11 cellular contexts compared by ENCODE assay signal in the genomic region with DNA sequence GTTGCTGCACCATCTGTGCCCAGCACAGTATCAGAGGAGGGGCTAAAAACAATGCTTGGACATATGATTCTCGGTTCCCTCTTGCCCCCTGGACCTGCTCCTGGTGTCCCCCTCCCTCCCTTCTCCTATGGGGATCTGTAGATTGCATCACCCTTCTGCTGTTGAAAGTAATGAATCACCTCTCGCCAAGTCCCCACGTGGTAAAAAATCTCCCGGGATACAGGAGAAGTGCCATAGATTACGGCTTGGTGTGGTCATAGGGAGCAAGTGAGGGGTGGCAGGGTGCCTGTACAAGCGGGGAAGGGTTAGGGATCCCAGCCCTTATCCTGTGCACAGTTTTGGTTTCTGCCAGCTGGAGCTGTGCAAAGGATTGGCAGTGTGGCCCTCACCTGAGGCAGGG. TPM values are rescaled to one million over a fixed set of nuclear protein-coding genes. Genes with fewer than 3 reads are reported as not detected.
DNase-seq lines count a peak whose midpoint lies in the region; ATAC-seq and TF ChIP-seq lines count a peak whose summit lies in the region.
"Had no signal": no experiment of that assay in that cellular context is flagged by ENCODE, and none has a peak within 500 bp of the region (broad histone marks: within the 10 kb centered on the region; RNA-seq: fewer than 3 reads in every experiment).

No MANE protein-coding gene starts in this region.

- peak; percentile 41 for ATAC-seq in Right ventricle myocardium inferior
- no peak for ATAC-seq in GM19351 (IDR thresholded peaks at IDR 0.05; ENCODE audit: unreplicated experiment)
- no peak for ATAC-seq in HG02938 (IDR thresholded peaks at IDR 0.05; ENCODE audit: unreplicated experiment)

- dilution Hi-C loops in mammary epithelial cell (cut with HindIII; ENCODE audit: low sequenced_read_pairs), result no loop called here

- H3K9me2 ChIP-seq in hepatocyte (replicated peaks; ENCODE audit: insufficient read depth), result no peaks in the 10 kb centered on the region

- no peak overlapping the region for H3K9ac ChIP-seq in mammary epithelial cell (ENCODE audit: insufficient read depth, low read length)

- H3K4me3 ChIP-seq in right atrium auricular region, result no peak overlapping the region
- no peak overlapping the region for H3K4me3 ChIP-seq in mammary epithelial cell (replicated peaks in 1 of 3; ENCODE audit: insufficient read depth in 1 of 3, low read depth in 2 of 3, low read length in 3 of 3)
- no peak overlapping the region for H3K4me3 ChIP-seq in hepatocyte

- H3K9me3 ChIP-seq in right atrium auricular region, result no peaks in the 10 kb centered on the region
- H3K9me3 ChIP-seq in mammary epithelial cell (replicated peaks; ENCODE audit: insufficient read depth, low read length), result no peaks in the 10 kb centered on the region
- H3K9me3 ChIP-seq in hepatocyte (ENCODE audit: low read depth), result no peaks in the 10 kb centered on the region

- intact Hi-C loops in Right ventricle myocardium inferior (cut with DNase I) (no loop called here), mammary epithelial cell (cut with micrococcal nuclease) (no loop called here)

- H3K4me2 ChIP-seq in mammary epithelial cell (ENCODE audit: insufficient read depth, low read depth, low read length) (no peak overlapping the region), hepatocyte (no peak overlapping the region)

- 30% methylated on average over 5 of the region's 6 CpGs for WGBS in mammary epithelial cell (ENCODE audit: low coverage, missing lambda C conversion rate)
- WGBS in hepatocyte (ENCODE audit: low lambda C conversion rate, missing lambda C conversion rate), result 52% methylated on average over 6 of the region's 6 CpGs

- H2AFZ ChIP-seq in mammary epithelial cell (ENCODE audit: low read depth, low read length) (peak overlapping the region; percentile 40), hepatocyte (no peak overlapping the region)

- CTCF ChIA-PET in mammary epithelial cell (lab: Charles Lee; ENCODE audit: low non-redundant PET), result interaction anchor here (0.5 kb wide), 1 partner anchor 516 kb away, joined by 3 read pairs; no protein-coding TSS in a partner anchor

- no peaks in the 10 kb centered on the region for H3K79me2 ChIP-seq in mammary epithelial cell (ENCODE audit: insufficient read depth, low read length)
- H3K79me2 ChIP-seq in hepatocyte, result no peaks in the 10 kb centered on the region

- BruUV-seq in mammary epithelial cell (replicated peaks; lab: Mats Ljungman, UMichigan), result no TSS peak

- H4K20me1 ChIP-seq in mammary epithelial cell (ENCODE audit: insufficient read depth, low read length), result no peaks in the 10 kb centered on the region
- no peaks in the 10 kb centered on the region for H4K20me1 ChIP-seq in hepatocyte (ENCODE audit: insufficient read depth, poor library complexity, severe bottlenecking)

- TF ChIP-seq CTCF in right atrium auricular region (IDR thresholded peaks at IDR 0.05) (no peak), mammary epithelial cell (conservative IDR thresholded peaks at IDR 0.05 in 1 of 2, IDR thresholded peaks at IDR 0.05 in 1 of 2; ENCODE audit: extremely low read depth in 1 of 2, insufficient read depth in 1 of 2, low read depth in 1 of 2, low read length in 2 of 2) (no peak), hepatocyte (IDR thresholded peaks at IDR 0.05; ENCODE audit: poor library complexity) (no peak)

- H3K36me3 ChIP-seq in right atrium auricular region, result no peaks in the 10 kb centered on the region
- H3K36me3 ChIP-seq in mammary epithelial cell (ENCODE audit: insufficient read depth, low read length), result no peaks in the 10 kb centered on the region
- H3K36me3 ChIP-seq in hepatocyte (replicated peaks; ENCODE audit: insufficient read depth, low read depth), result no peaks in the 10 kb centered on the region

- H3K27ac ChIP-seq in right atrium auricular region (peak overlapping the region in 1 of 2 donors; percentile 21), mammary epithelial cell (ENCODE audit: insufficient read depth, low read depth, low read length) (no peak overlapping the region), hepatocyte (no peak overlapping the region)

- H3K4me1 ChIP-seq in right atrium auricular region, result peaks cover 0 to 56% of the 10 kb centered on the region in 2 donors
- peaks cover 56% of the 10 kb centered on the region for H3K4me1 ChIP-seq in mammary epithelial cell (ENCODE audit: insufficient read depth, low read length)
- H3K4me1 ChIP-seq in hepatocyte (ENCODE audit: insufficient read depth), result peaks cover 54% of the 10 kb centered on the region

- in situ Hi-C loops in mammary epithelial cell (cut with MboI; ENCODE audit: low sequenced_read_pairs in 2 of 2), result no loop called here

- H3K27me3 ChIP-seq in right atrium auricular region, result no peaks in the 10 kb centered on the region
- no peaks in the 10 kb centered on the region for H3K27me3 ChIP-seq in mammary epithelial cell (ENCODE audit: insufficient read depth, low read length)
- no peaks in the 10 kb centered on the region for H3K27me3 ChIP-seq in hepatocyte

- DNase-seq in Right ventricle myocardium inferior (ENCODE audit: missing footprints) (no peak), right atrium auricular region (ENCODE audit: low spot score) (no peak), mammary epithelial cell (peak; percentile 49), hepatocyte (ENCODE audit: low spot score) (peak; percentile 62), ureter (ENCODE audit: low spot score) (peak; percentile 41), DMS79 (lab: John Stamatoyannopoulos, UW) (no peak)
- DNase-seq: amygdala, NCI-H2029 had no signal

RNA-seq across cellular contexts. Expression of gene AMOTL2, which starts 37.7 kb away (rescaled TPM):
- total RNA-seq in Right ventricle myocardium inferior, result 61.9 TPM
- 100 to 1,000 TPM in 1 of 2 donors, 10 to 100 TPM in 1; 62.3 to 119 TPM for total RNA-seq in right atrium auricular region
- total RNA-seq in mammary epithelial cell, result 100 to 1,000 TPM; 116 to 144 TPM
- 47.5 TPM for polyA plus RNA-seq in mammary epithelial cell
- 86.1 TPM for polyA minus RNA-seq in mammary epithelial cell
- 71.4 and 81.6 TPM in 2 replicates for total RNA-seq in hepatocyte
- 63.9 and 74.2 TPM in 2 replicates for polyA plus RNA-seq in hepatocyte
- total RNA-seq in ureter, result 76.2 TPM
- polyA plus RNA-seq: IgD-negative memory B cell had no signal

Comparison
In these comparisons a context has a peak if more than half of its experiments do, and no peak if none do; other contexts are left out.
1. DNase-seq: peak in mammary epithelial cell (single experiment), hepatocyte (single experiment) and ureter (single experiment); none in Right ventricle myocardium inferior (single experiment), right atrium auricular region (single experiment) and DMS79 (single experiment).